Comparison of ENCODE assay signal across 38 cellular contexts in the genomic region with DNA sequence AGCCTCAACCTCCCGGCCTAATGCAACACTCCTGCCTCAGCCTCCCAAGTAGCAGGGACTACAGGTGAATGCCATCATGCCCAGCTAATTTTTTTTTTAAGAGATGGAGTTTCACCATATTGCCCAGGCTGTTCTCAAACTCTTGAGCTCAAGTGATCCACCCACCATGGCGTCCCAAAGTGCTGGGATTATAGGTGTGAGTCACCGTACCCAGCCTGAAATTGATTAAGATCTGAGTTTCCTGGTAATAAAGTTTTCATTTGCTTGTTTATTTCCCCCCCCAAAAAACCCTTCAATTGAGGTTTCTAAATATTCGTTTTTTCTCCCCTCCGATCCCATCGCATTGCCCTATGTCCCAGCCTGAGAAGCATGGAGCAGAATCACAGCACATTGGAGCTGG. TPM values are rescaled to one million over a fixed set of nuclear protein-coding genes. Genes with fewer than 3 reads are reported as not detected.
"Had no signal": no experiment of that assay in that cellular context is flagged by ENCODE, and none has a peak within 500 bp of the region (broad histone marks: within the 10 kb centered on the region; RNA-seq: fewer than 3 reads in every experiment).

No MANE protein-coding gene starts in this region.

- H3K36me3 Mint-ChIP-seq: activated CD8-positive, alpha-beta memory T cell treated with anti-CD3 and anti-CD28 coated beads, Interleukin-2, amount 10 ng/mL, durations not matched to agents 7 days and 5 days; activated naive CD4-positive, alpha-beta T cell treated with anti-CD3 and anti-CD28 coated beads, Interleukin-2, amount 10 ng/mL, durations not matched to agents 7 days and 5 days; activated naive CD4-positive, alpha-beta T cell treated with anti-CD3 and anti-CD28 coated beads, Interleukin-2, amount 50 U/mL, for 24 hours; activated naive CD8-positive, alpha-beta T cell; activated naive CD8-positive, alpha-beta T cell treated with anti-CD3 and anti-CD28 coated beads, Interleukin-2, amount 10 ng/mL, durations not matched to agents 7 days and 5 days; brain had no signal

- H3K4me1 ChIP-seq: ascending aorta had no signal

- DNase-seq: activated B cell treated with CpG ODN at 0.5 μM for 24 hours; activated CD4-positive, alpha-beta memory T cell treated with anti-CD3 and anti-CD28 coated beads, Interleukin-2, amount 10 ng/mL, durations not matched to agents 7 days and 5 days; activated CD4-positive, alpha-beta T cell treated with anti-CD3 and anti-CD28 coated beads for 36 hours; activated CD4-positive, alpha-beta T cell treated with anti-CD3 and anti-CD28 coated beads for 48 hours; activated CD4-positive, alpha-beta T cell treated with anti-CD3 and anti-CD28 coated beads, Interleukin-2, amount 10 ng/mL, durations not matched to agents 7 days and 5 days; activated CD4-positive, alpha-beta T cell treated with anti-CD3 and anti-CD28 coated beads, Interleukin-2, amount 50 U/mL, for 48 hours; activated CD4-positive, CD25-positive, alpha-beta regulatory T cell treated with anti-CD3 and anti-CD28 coated beads, Interleukin-2, amount 50 U/mL, for 72 hours; activated CD8-positive, alpha-beta memory T cell treated with anti-CD3 and anti-CD28 coated beads for 24 hours; activated CD8-positive, alpha-beta memory T cell treated with anti-CD3 and anti-CD28 coated beads, Interleukin-2, amount 10 ng/mL, durations not matched to agents 7 days and 5 days; activated CD8-positive, alpha-beta memory T cell treated with anti-CD3 and anti-CD28 coated beads, Interleukin-2, amount 50 U/mL, for 48 hours; activated CD8-positive, alpha-beta T cell treated with anti-CD3 and anti-CD28 coated beads, Interleukin-2, amount 10 ng/mL, durations not matched to agents 7 days and 5 days; activated effector memory CD4-positive, alpha-beta T cell treated with Interleukin-2 at 50 U/mL for 16 hours; activated gamma-delta T cell; activated naive CD4-positive, alpha-beta T cell treated with anti-CD3 and anti-CD28 coated beads, Interleukin-2, amount 10 ng/mL, durations not matched to agents 7 days and 5 days; activated naive CD4-positive, alpha-beta T cell treated with Interleukin-2 at 50 U/mL for 16 hours; activated naive CD8-positive, alpha-beta T cell treated with anti-CD3 and anti-CD28 coated beads, Interleukin-2, amount 10 ng/mL, durations not matched to agents 7 days and 5 days; activated naive CD8-positive, alpha-beta T cell treated with anti-CD3 and anti-CD28 coated beads, Interleukin-2, amount 50 U/mL, for 24 hours; activated T-cell treated with anti-CD3 and anti-CD28 coated beads, Interleukin-2, amount 50 U/mL, for 24 hours; activated T-cell treated with anti-CD3 and anti-CD28 coated beads, Interleukin-2, amount 50 U/mL, for 48 hours; amygdala; anterior cingulate cortex; caudate nucleus; cerebellar nuclear complex; T-helper 1 cell; T-helper 2 cell; T-helper 9 cell had no signal

- H3K4me1 Mint-ChIP-seq: activated B cell treated with CpG ODN at 0.5 μM for 24 hours; activated CD4-positive, alpha-beta T cell treated with anti-CD3 and anti-CD28 coated beads for 36 hours; activated CD8-positive, alpha-beta memory T cell treated with anti-CD3 and anti-CD28 coated beads, Interleukin-2, amount 10 ng/mL, durations not matched to agents 7 days and 5 days; activated naive CD4-positive, alpha-beta T cell treated with anti-CD3 and anti-CD28 coated beads, Interleukin-2, amount 50 U/mL, for 24 hours; activated naive CD8-positive, alpha-beta T cell treated with anti-CD3 and anti-CD28 coated beads, Interleukin-2, amount 50 U/mL, for 24 hours; central memory CD8-positive, alpha-beta T cell had no signal

- H3K9me3 Mint-ChIP-seq: activated B cell treated with CpG ODN at 0.5 μM for 24 hours; activated CD4-positive, alpha-beta memory T cell treated with anti-CD3 and anti-CD28 coated beads, Interleukin-2, amount 10 ng/mL, durations not matched to agents 7 days and 5 days; activated CD4-positive, alpha-beta T cell treated with anti-CD3 and anti-CD28 coated beads, Interleukin-2, amount 10 ng/mL, durations not matched to agents 7 days and 5 days; activated naive CD4-positive, alpha-beta T cell treated with anti-CD3 and anti-CD28 coated beads, Interleukin-2, amount 10 ng/mL, durations not matched to agents 7 days and 5 days; activated naive CD4-positive, alpha-beta T cell treated with anti-CD3 and anti-CD28 coated beads, Interleukin-2, amount 50 U/mL, for 24 hours; activated naive CD8-positive, alpha-beta T cell treated with anti-CD3 and anti-CD28 coated beads, Interleukin-2, amount 10 ng/mL, durations not matched to agents 7 days and 5 days; activated naive CD8-positive, alpha-beta T cell treated with anti-CD3 and anti-CD28 coated beads, Interleukin-2, amount 50 U/mL, for 24 hours; activated T-cell treated with anti-CD3 and anti-CD28 coated beads, Interleukin-2, amount 50 U/mL, for 24 hours; activated T-helper 2 cell treated with anti-CD3 and anti-CD28 coated beads, Interferon-gamma antibody, Interleukin-2, Interleukin-4, amounts not matched to agents 10 μg/mL and 5 μg/mL and 100 μg/mL, durations not matched to agents 14 hours and 24 hours and 36 hours; central memory CD8-positive, alpha-beta T cell; T-helper 1 cell treated with Interleukin-12 subunit alpha and Interleukin-12 subunit beta and Interleukin-4 antibody, amounts not matched to agents 30 μg/mL and 1 μg/mL, for 36 hours; T-helper 2 cell treated with Interferon-gamma antibody and Interleukin-4, amounts not matched to agents 5 μg/mL and 100 μg/mL, for 36 hours had no signal

- H3K27ac Mint-ChIP-seq: activated B cell treated with CpG ODN at 0.5 μM for 24 hours; activated CD4-positive, alpha-beta memory T cell treated with anti-CD3 and anti-CD28 coated beads, Interleukin-2, amount 10 ng/mL, durations not matched to agents 7 days and 5 days; activated CD4-positive, alpha-beta T cell treated with anti-CD3 and anti-CD28 coated beads for 36 hours; activated CD4-positive, alpha-beta T cell treated with anti-CD3 and anti-CD28 coated beads, Interleukin-2, amount 10 ng/mL, durations not matched to agents 7 days and 5 days; activated CD8-positive, alpha-beta memory T cell treated with anti-CD3 and anti-CD28 coated beads, Interleukin-2, amount 10 ng/mL, durations not matched to agents 7 days and 5 days; activated CD8-positive, alpha-beta T cell treated with anti-CD3 and anti-CD28 coated beads, Interleukin-2, amount 10 ng/mL, durations not matched to agents 7 days and 5 days; activated naive CD4-positive, alpha-beta T cell treated with anti-CD3 and anti-CD28 coated beads, Interleukin-2, amount 10 ng/mL, durations not matched to agents 7 days and 5 days; activated naive CD4-positive, alpha-beta T cell treated with anti-CD3 and anti-CD28 coated beads, Interleukin-2, amount 50 U/mL, for 24 hours; activated naive CD8-positive, alpha-beta T cell; activated naive CD8-positive, alpha-beta T cell treated with anti-CD3 and anti-CD28 coated beads, Interleukin-2, amount 10 ng/mL, durations not matched to agents 7 days and 5 days; activated naive CD8-positive, alpha-beta T cell treated with anti-CD3 and anti-CD28 coated beads, Interleukin-2, amount 50 U/mL, for 24 hours; activated T-cell treated with anti-CD3 and anti-CD28 coated beads, Interleukin-2, amount 50 U/mL, for 24 hours; activated T-helper 2 cell treated with anti-CD3 and anti-CD28 coated beads, Interferon-gamma antibody, Interleukin-2, Interleukin-4, amounts not matched to agents 10 μg/mL and 5 μg/mL and 100 μg/mL, durations not matched to agents 14 hours and 24 hours and 36 hours; T-helper 1 cell treated with Interleukin-12 subunit alpha and Interleukin-12 subunit beta and Interleukin-4 antibody, amounts not matched to agents 30 μg/mL and 1 μg/mL, for 36 hours; T-helper 2 cell treated with Interferon-gamma antibody and Interleukin-4, amounts not matched to agents 5 μg/mL and 100 μg/mL, for 36 hours had no signal

- H3K4me3 Mint-ChIP-seq: activated B cell treated with CpG ODN at 0.5 μM for 24 hours; activated CD4-positive, alpha-beta memory T cell treated with anti-CD3 and anti-CD28 coated beads, Interleukin-2, amount 10 ng/mL, durations not matched to agents 7 days and 5 days; activated CD4-positive, alpha-beta T cell treated with anti-CD3 and anti-CD28 coated beads for 36 hours; activated CD4-positive, alpha-beta T cell treated with anti-CD3 and anti-CD28 coated beads, Interleukin-2, amount 10 ng/mL, durations not matched to agents 7 days and 5 days; activated CD8-positive, alpha-beta memory T cell treated with anti-CD3 and anti-CD28 coated beads, Interleukin-2, amount 10 ng/mL, durations not matched to agents 7 days and 5 days; activated CD8-positive, alpha-beta T cell treated with anti-CD3 and anti-CD28 coated beads, Interleukin-2, amount 10 ng/mL, durations not matched to agents 7 days and 5 days; activated naive CD4-positive, alpha-beta T cell treated with anti-CD3 and anti-CD28 coated beads, Interleukin-2, amount 10 ng/mL, durations not matched to agents 7 days and 5 days; activated naive CD4-positive, alpha-beta T cell treated with anti-CD3 and anti-CD28 coated beads, Interleukin-2, amount 50 U/mL, for 24 hours; activated naive CD8-positive, alpha-beta T cell; activated naive CD8-positive, alpha-beta T cell treated with anti-CD3 and anti-CD28 coated beads, Interleukin-2, amount 10 ng/mL, durations not matched to agents 7 days and 5 days; activated naive CD8-positive, alpha-beta T cell treated with anti-CD3 and anti-CD28 coated beads, Interleukin-2, amount 50 U/mL, for 24 hours; activated T-cell treated with anti-CD3 and anti-CD28 coated beads, Interleukin-2, amount 50 U/mL, for 24 hours; brain; central memory CD8-positive, alpha-beta T cell; T-helper 1 cell treated with Interleukin-12 subunit alpha and Interleukin-12 subunit beta and Interleukin-4 antibody, amounts not matched to agents 30 μg/mL and 1 μg/mL, for 36 hours; T-helper 2 cell treated with Interferon-gamma antibody and Interleukin-4, amounts not matched to agents 5 μg/mL and 100 μg/mL, for 36 hours had no signal

- H3K27ac ChIP-seq: ascending aorta, cardiac muscle cell, VCaP had no signal

- H3K27me3 Mint-ChIP-seq: activated naive CD4-positive, alpha-beta T cell treated with anti-CD3 and anti-CD28 coated beads, Interleukin-2, amount 50 U/mL, for 24 hours; activated T-cell treated with anti-CD3 and anti-CD28 coated beads, Interleukin-2, amount 50 U/mL, for 24 hours had no signal

- H3K36me3 ChIP-seq: ascending aorta, cardiac muscle cell had no signal

- H3K27me3 ChIP-seq: ascending aorta, cardiac muscle cell had no signal

- H3K4me3 ChIP-seq: ascending aorta, cardiac muscle cell had no signal

- ATAC-seq: activated CD4-positive, alpha-beta T cell treated with anti-CD3 and anti-CD28 coated beads for 36 hours; activated CD8-positive, alpha-beta memory T cell treated with anti-CD3 and anti-CD28 coated beads, Interleukin-2, amount 10 ng/mL, durations not matched to agents 7 days and 5 days; activated CD8-positive, alpha-beta T cell treated with anti-CD3 and anti-CD28 coated beads, Interleukin-2, amount 10 ng/mL, durations not matched to agents 7 days and 5 days; activated naive CD8-positive, alpha-beta T cell treated with anti-CD3 and anti-CD28 coated beads, Interleukin-2, amount 50 U/mL, for 24 hours had no signal

- FAIRE-seq: bronchial epithelial cell, TTC549 had no signal

- H3K9me3 ChIP-seq: ascending aorta had no signal

RNA-seq across cellular contexts. Expression of gene HES1, which starts 39.0 kb away (rescaled TPM):
- total RNA-seq: activated CD8-positive, alpha-beta T cell treated with anti-CD3 and anti-CD28 coated beads, Interleukin-2, amount 10 ng/mL, durations not matched to agents 7 days and 5 days; activated naive CD8-positive, alpha-beta T cell treated with anti-CD3 and anti-CD28 coated beads, Interleukin-2, amount 10 ng/mL, durations not matched to agents 7 days and 5 days had no signal
